In the genomic region with DNA sequence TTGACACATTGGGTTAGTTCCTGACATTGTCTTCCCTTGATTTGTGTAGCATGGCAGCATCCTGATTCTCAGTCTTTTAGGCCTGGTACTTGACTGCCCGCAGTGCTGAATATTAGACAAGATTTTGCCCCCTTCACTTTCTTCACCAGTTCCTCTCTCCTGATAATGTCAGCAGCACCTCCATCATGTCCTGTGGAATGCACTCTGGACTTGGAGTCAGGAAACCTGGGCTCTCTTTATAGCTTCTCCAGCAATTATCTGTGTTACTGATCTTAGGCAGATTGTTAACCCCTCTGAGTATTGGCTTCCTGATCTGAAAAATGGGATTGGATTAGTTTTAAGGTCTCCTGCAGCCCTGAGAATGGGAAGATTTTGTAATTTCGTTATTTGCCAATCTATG, we compare ENCODE assay signal across 19 cellular contexts.
"Had no signal": no experiment of that assay in that cellular context is flagged by ENCODE, and none has a peak within 500 bp of the region (broad histone marks: within the 10 kb centered on the region; RNA-seq: fewer than 3 reads in every experiment).

No MANE protein-coding gene starts in this region.

- DNase-seq: activated CD4-positive, alpha-beta memory T cell treated with anti-CD3 and anti-CD28 coated beads for 36 hours; activated effector memory CD4-positive, alpha-beta T cell treated with Interleukin-2 at 50 U/mL for 16 hours; activated T-cell treated with anti-CD3 and anti-CD28 coated beads, Interleukin-2, amount 50 U/mL, for 1 hour; foreskin fibroblast; kidney; left lung; naive thymus-derived CD8-positive, alpha-beta T cell; posterior cingulate gyrus; sigmoid colon; stimulated activated CD4-positive, alpha-beta T cell treated with anti-CD3 and anti-CD28 coated beads, Interleukin-15, amount 100 ng/mL, for 24 hours; T-cell had no signal

- H3K9me3 ChIP-seq: left lung, sigmoid colon, thoracic aorta, vagina had no signal

- H3K4me1 ChIP-seq: left lung, neural progenitor cell had no signal

- ATAC-seq: left lung; SK-N-SH treated with all-trans-retinoic acid at 6 μM for 48 hours; stimulated activated memory B cell treated with anti-CD40 and anti-IgM and Interleukin-4, amounts not matched to agents 10 μg/mL and 1 μg/mL and 100 μg/mL, for 72 hours; T-cell had no signal

- H3K9me3 Mint-ChIP-seq: activated CD4-positive, alpha-beta memory T cell treated with anti-CD3 and anti-CD28 coated beads for 36 hours; naive thymus-derived CD8-positive, alpha-beta T cell; neural progenitor cell; stimulated activated memory B cell treated with anti-CD40 and anti-IgM and Interleukin-4, amounts not matched to agents 10 μg/mL and 1 μg/mL and 100 μg/mL, for 72 hours; T-cell; type B pancreatic cell had no signal

- H3K27ac ChIP-seq: left lung, neural progenitor cell, sigmoid colon, thoracic aorta, vagina had no signal

- H3K27ac Mint-ChIP-seq: activated CD4-positive, alpha-beta memory T cell treated with anti-CD3 and anti-CD28 coated beads for 36 hours; neural progenitor cell; type B pancreatic cell had no signal

- H3K4me3 ChIP-seq: left lung, lung, neural progenitor cell, sigmoid colon, smooth muscle cell, thoracic aorta, vagina had no signal

- H3K4me3 Mint-ChIP-seq: activated CD4-positive, alpha-beta memory T cell treated with anti-CD3 and anti-CD28 coated beads for 36 hours; naive thymus-derived CD8-positive, alpha-beta T cell; neural progenitor cell; stimulated activated memory B cell treated with anti-CD40 and anti-IgM and Interleukin-4, amounts not matched to agents 10 μg/mL and 1 μg/mL and 100 μg/mL, for 72 hours; T-cell; type B pancreatic cell had no signal

- H3K27me3 Mint-ChIP-seq: activated CD4-positive, alpha-beta memory T cell treated with anti-CD3 and anti-CD28 coated beads for 36 hours; naive thymus-derived CD8-positive, alpha-beta T cell; stimulated activated memory B cell treated with anti-CD40 and anti-IgM and Interleukin-4, amounts not matched to agents 10 μg/mL and 1 μg/mL and 100 μg/mL, for 72 hours; T-cell; type B pancreatic cell had no signal

- H3K27me3 ChIP-seq: left lung, neural progenitor cell, sigmoid colon, vagina had no signal

- H3K4me1 Mint-ChIP-seq: neural progenitor cell had no signal
